ENCODE assay signal across 18 cellular contexts in the genomic region with DNA sequence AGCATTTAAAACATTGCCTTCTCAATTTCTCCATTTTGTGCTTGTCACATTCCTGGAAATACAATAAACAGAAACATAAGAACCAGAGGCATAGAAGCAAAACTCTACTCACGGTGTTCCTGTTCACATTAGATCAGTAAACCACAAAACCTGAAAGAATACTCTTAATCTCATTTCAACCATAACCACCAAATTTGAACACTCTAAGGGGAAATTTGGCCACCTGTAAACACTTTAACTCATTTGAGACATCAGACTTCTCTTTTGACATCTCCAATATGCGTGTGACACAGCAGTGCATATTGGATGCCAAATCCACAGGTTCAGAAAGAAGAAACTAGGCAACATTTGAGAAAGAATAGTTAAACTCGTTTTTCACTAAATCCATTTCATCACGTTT.
DNase-seq lines count a peak whose midpoint lies in the region; ATAC-seq, FAIRE-seq and TF ChIP-seq lines count a peak whose summit lies in the region.
"Had no signal": no experiment of that assay in that cellular context is flagged by ENCODE, and none has a peak within 500 bp of the region (broad histone marks: within the 10 kb centered on the region; RNA-seq: fewer than 3 reads in every experiment).

No MANE protein-coding gene starts in this region.

- no peaks in the 10 kb centered on the region for H3K4me1 Mint-ChIP-seq in activated T-helper 17 cell treated with anti-CD3 and anti-CD28 coated beads, Interleukin-2, amount 50 U/mL, for 72 hours
- H3K4me1 Mint-ChIP-seq: CD4-positive, alpha-beta memory T cell; IgD-negative memory B cell had no signal

- no TSS peak for BruUV-seq in GM12878 (replicated peaks; lab: Mats Ljungman, UMichigan)

- intact Hi-C loops in GM12878 (cut with micrococcal nuclease; ENCODE audit: unreplicated experiment) (no loop called here), thyroid gland (cut with DNase I) (no loop called here)

- no peak overlapping the region for H3K4me3 Mint-ChIP-seq in activated T-helper 17 cell treated with anti-CD3 and anti-CD28 coated beads, Interleukin-2, amount 50 U/mL, for 72 hours
- H3K4me3 Mint-ChIP-seq: CD4-positive, alpha-beta memory T cell; IgD-negative memory B cell had no signal

- no peaks in the 10 kb centered on the region for H3K9me3 ChIP-seq in GM12878 (replicated peaks; ENCODE audit: control insufficient read depth, insufficient read depth, low read length)
- H3K9me3 ChIP-seq in WERI-Rb-1 (ENCODE audit: severe bottlenecking): no peaks in the 10 kb centered on the region
- H3K9me3 ChIP-seq in thyroid gland: no peaks in the 10 kb centered on the region
- H3K9me3 ChIP-seq: A549, BE2C had no signal

- SMC1A ChIA-PET in GM12878 (lab: Charles Lee; ENCODE audit: uncharacterized antibody, unreplicated experiment): no interaction called here

- H3K9ac ChIP-seq in KMS-11 (no peak overlapping the region; the same call in 1 of the 2 replicates), GM12878 (ENCODE audit: control insufficient read depth, insufficient read depth, low read length) (no peak overlapping the region)

- WGBS in GM12878 (ENCODE audit: insufficient coverage, insufficient replicate concordance, low lambda C conversion rate, missing lambda C conversion rate): under 1% methylated on average over 4 of the region's 4 CpGs
- WGBS in thyroid gland, 2 donors: 79% methylated on average over 4 of the region's 4 CpGs

- TF ChIP-seq RAD21 in GM12878 (IDR thresholded peaks at IDR 0.05; ENCODE audit: insufficient read depth, low read depth, low read length): no peak

- no peaks in the 10 kb centered on the region for H3K36me3 Mint-ChIP-seq in activated T-helper 17 cell treated with anti-CD3 and anti-CD28 coated beads, Interleukin-2, amount 50 U/mL, for 72 hours (ENCODE audit: low read depth)
- H3K36me3 Mint-ChIP-seq: CD4-positive, alpha-beta memory T cell; IgD-negative memory B cell had no signal

- H3K4me1 ChIP-seq in KMS-11 (ENCODE audit: low read depth, poor library complexity, severe bottlenecking) (peaks cover 18% of the 10 kb centered on the region), GM12878 (ENCODE audit: control insufficient read depth, insufficient read depth, low read length) (no peaks in the 10 kb centered on the region), thyroid gland (no peaks in the 10 kb centered on the region)
- H3K4me1 ChIP-seq: A549, BE2C had no signal

- no peak overlapping the region for H3K4me3 ChIP-seq in KMS-11 (IDR thresholded peaks at IDR 0.05; ENCODE audit: insufficient read depth, low read depth, low read length)
- H3K4me3 ChIP-seq in GM12878: no peak overlapping the region
- no peak overlapping the region for H3K4me3 ChIP-seq in WERI-Rb-1 (ENCODE audit: low read depth, low read length)
- no peak overlapping the region for H3K4me3 ChIP-seq in thyroid gland (replicated peaks in 1 of 3)
- H3K4me3 ChIP-seq: A549 had no signal

- H3K79me2 ChIP-seq in KMS-11 (ENCODE audit: insufficient read depth, low read depth) (no peaks in the 10 kb centered on the region), GM12878 (ENCODE audit: control insufficient read depth, insufficient read depth, low read length) (no peaks in the 10 kb centered on the region)

- no peak for TF ChIP-seq POLR2A in GM12878 (IDR thresholded peaks at IDR 0.05; ENCODE audit: low read depth, low read length)
- no peak for TF ChIP-seq POLR2A in thyroid gland (IDR thresholded peaks at IDR 0.05)

- H3K36me3 ChIP-seq in KMS-11 (ENCODE audit: insufficient read depth): no peaks in the 10 kb centered on the region
- no peaks in the 10 kb centered on the region for H3K36me3 ChIP-seq in GM12878 (ENCODE audit: control insufficient read depth in 2 of 2, insufficient read depth in 2 of 2, low read length in 1 of 2)
- no peaks in the 10 kb centered on the region for H3K36me3 ChIP-seq in WERI-Rb-1
- H3K36me3 ChIP-seq in thyroid gland: no peaks in the 10 kb centered on the region
- H3K36me3 ChIP-seq: BE2C had no signal

- H3K27ac Mint-ChIP-seq in activated T-helper 17 cell treated with anti-CD3 and anti-CD28 coated beads, Interleukin-2, amount 50 U/mL, for 72 hours: no peak overlapping the region
- H3K27ac Mint-ChIP-seq: CD4-positive, alpha-beta memory T cell; IgD-negative memory B cell had no signal

- FAIRE-seq in GM12878 (lab: Jason Lieb, UNC): no peak
- FAIRE-seq: A549, G401.6, H54 had no signal

- H3K27me3 Mint-ChIP-seq in activated T-helper 17 cell treated with anti-CD3 and anti-CD28 coated beads, Interleukin-2, amount 50 U/mL, for 72 hours: no peaks in the 10 kb centered on the region
- H3K27me3 Mint-ChIP-seq: CD4-positive, alpha-beta memory T cell had no signal

- in situ Hi-C loops in GM12878 (cut with MboI): no loop called here

- POLR2A ChIA-PET in GM12878 (lab: Charles Lee): no interaction called here

- CTCF ChIA-PET in GM12878 (lab: Yijun Ruan, JAX): no interaction called here

- peak; percentile 0 for DNase-seq in GM12878 (ENCODE audit: low read depth, low spot score)
- DNase-seq in NCI-H446 (lab: John Stamatoyannopoulos, UW): no peak
- DNase-seq in WERI-Rb-1: no peak
- no peak for DNase-seq in thyroid gland
- DNase-seq: BE2C; CD4-positive, alpha-beta memory T cell; DMS79; EL; Karpas-422 had no signal

- H2AFZ ChIP-seq in KMS-11 (ENCODE audit: low read depth) (peak overlapping the region; percentile 30; the same call in 1 of the 2 replicates), GM12878 (ENCODE audit: control insufficient read depth, low read depth, low read length) (no peak overlapping the region)

- no peaks in the 10 kb centered on the region for H3K9me3 Mint-ChIP-seq in activated T-helper 17 cell treated with anti-CD3 and anti-CD28 coated beads, Interleukin-2, amount 50 U/mL, for 72 hours
- H3K9me3 Mint-ChIP-seq: CD4-positive, alpha-beta memory T cell had no signal

- no peak for TF ChIP-seq EP300 in GM12878 (IDR thresholded peaks at IDR 0.05; ENCODE audit: borderline replicate concordance in 1 of 2, control insufficient read depth in 1 of 2, low read depth in 2 of 2, low read length in 2 of 2)

- ATAC-seq in GM18868 (IDR thresholded peaks at IDR 0.05; ENCODE audit: unreplicated experiment) (peak; percentile 59), GM12878 (no peak)
- ATAC-seq in activated T-helper 17 cell treated with anti-CD3 and anti-CD28 coated beads, Interleukin-2, amount 50 U/mL, for 72 hours (replicated peaks): no peak
- ATAC-seq: A549, HCT116 had no signal

- H4K20me1 ChIP-seq in KMS-11 (ENCODE audit: insufficient read depth): no peaks in the 10 kb centered on the region
- H4K20me1 ChIP-seq in GM12878 (ENCODE audit: control insufficient read depth, insufficient read depth): no peaks in the 10 kb centered on the region

- RAD21 ChIA-PET in GM12878 (lab: Charles Lee; ENCODE audit: unreplicated experiment): no interaction called here

- TF ChIP-seq CTCF in KMS-11 (conservative IDR thresholded peaks at IDR 0.05; ENCODE audit: low read depth, low read length) (no peak), GM12878 (IDR thresholded peaks at IDR 0.05 in 2 of 3, conservative IDR thresholded peaks at IDR 0.05 in 1 of 3; ENCODE audit: control insufficient read depth in 2 of 3, extremely low read depth in 1 of 3, insufficient read depth in 1 of 3, low read depth in 3 of 3, low read length in 3 of 3) (no peak), WERI-Rb-1 (IDR thresholded peaks at IDR 0.05; ENCODE audit: low read depth, low read length) (no peak), thyroid gland (IDR thresholded peaks at IDR 0.05) (no peak)

- H3K4me2 ChIP-seq in KMS-11 (peak overlapping the region; percentile 59), GM12878 (ENCODE audit: control insufficient read depth, insufficient read depth) (no peak overlapping the region)
- H3K4me2 ChIP-seq: A549 had no signal

- H3K27me3 ChIP-seq in KMS-11 (ENCODE audit: insufficient read depth, low read depth) (no peaks in the 10 kb centered on the region), GM12878 (replicated peaks in 1 of 2; ENCODE audit: control insufficient read depth in 2 of 2, insufficient read depth in 2 of 2, low read length in 1 of 2) (no peaks in the 10 kb centered on the region), WERI-Rb-1 (ENCODE audit: insufficient read depth, low read depth, severe bottlenecking) (no peaks in the 10 kb centered on the region), thyroid gland (no peaks in the 10 kb centered on the region)
- H3K27me3 ChIP-seq: BE2C had no signal

- H3K27ac ChIP-seq in KMS-11: peak overlapping the region; percentile 24; the same call in 1 of the 2 replicates
- H3K27ac ChIP-seq in GM12878 (ENCODE audit: control insufficient read depth, insufficient read depth): no peak overlapping the region
- no peak overlapping the region for H3K27ac ChIP-seq in WERI-Rb-1
- H3K27ac ChIP-seq in thyroid gland: no peak overlapping the region
- H3K27ac ChIP-seq: A549, C4-2B had no signal

TF ChIP-seq in GM12878, 131 proteins besides CTCF, POLR2A, EP300 and RAD21 (continues in another document):
- TF ChIP-seq EZH2 (IDR thresholded peaks at IDR 0.05; ENCODE audit: borderline replicate concordance, control insufficient read depth, low read depth, low read length): no peak
- no peak for TF ChIP-seq JUNB (IDR thresholded peaks at IDR 0.05)
- TF ChIP-seq SREBF1 (IDR thresholded peaks at IDR 0.05; ENCODE audit: low read length): no peak
- TF ChIP-seq MTA2 (IDR thresholded peaks at IDR 0.05; ENCODE audit: low read depth): no peak
- no peak for TF ChIP-seq NR2C1 (IDR thresholded peaks at IDR 0.05)
- TF ChIP-seq YY1 (IDR thresholded peaks at IDR 0.05; ENCODE audit: low read depth, low read length): no peak
- TF ChIP-seq, protein P1, sequence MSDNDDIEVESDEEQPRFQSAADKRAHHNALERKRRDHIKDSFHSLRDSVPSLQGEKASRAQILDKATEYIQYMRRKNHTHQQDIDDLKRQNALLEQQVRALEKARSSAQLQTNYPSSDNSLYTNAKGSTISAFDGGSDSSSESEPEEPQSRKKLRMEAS (IDR thresholded peaks at IDR 0.05; ENCODE audit: low read depth, low read length): no peak
- no peak for TF ChIP-seq NFYA (IDR thresholded peaks at IDR 0.05; ENCODE audit: borderline replicate concordance, low read depth, low read length)
- no peak for TF ChIP-seq DPF2 (IDR thresholded peaks at IDR 0.05)
- TF ChIP-seq SREBF2 (IDR thresholded peaks at IDR 0.05; ENCODE audit: low read length): no peak
- no peak for TF ChIP-seq NBN (IDR thresholded peaks at IDR 0.05)
